ENCODE assay signal across 22 cellular contexts in genomic region chr7:149104214-149104613, GRCh38. TPM values are rescaled to one million over a fixed set of nuclear protein-coding genes. Genes with fewer than 3 reads are reported as not detected.
A peak's percentile ranks its signal among the peaks of the same experiment; 100 is the strongest.
DNase-seq lines count a peak whose midpoint lies in the region; ATAC-seq, FAIRE-seq and TF ChIP-seq lines count a peak whose summit lies in the region.
"Had no signal": no experiment of that assay in that cellular context is flagged by ENCODE, and none has a peak within 500 bp of the region (broad histone marks: within the 10 kb centered on the region; RNA-seq: fewer than 3 reads in every experiment).

No MANE protein-coding gene starts in this region.

- no peak overlapping the region for H2BK15ac ChIP-seq in neuronal stem cell (ENCODE audit: low read length)

- no peak overlapping the region for H3K14ac ChIP-seq in neuronal stem cell (ENCODE audit: low read length)

- no peaks in the 10 kb centered on the region for H3K79me1 ChIP-seq in neuronal stem cell (ENCODE audit: low read depth, low read length)

- no peaks in the 10 kb centered on the region for H3K79me2 ChIP-seq in K562 (ENCODE audit: control insufficient read depth, insufficient read depth, low read length)

- H3K23ac ChIP-seq in neuronal stem cell (ENCODE audit: low read depth, low read length, poor library complexity), result no peak overlapping the region

- no peak overlapping the region for H3K4me2 ChIP-seq in K562 (ENCODE audit: insufficient read depth, low read length)
- no peak overlapping the region for H3K4me2 ChIP-seq in neuronal stem cell (ENCODE audit: insufficient read depth, low read length, poor library complexity, severe bottlenecking)
- H3K4me2 ChIP-seq: A549 had no signal

- H4K8ac ChIP-seq in neuronal stem cell (ENCODE audit: low read depth, low read length), result peak overlapping the region; percentile 17

- no peak overlapping the region for H3K18ac ChIP-seq in neuronal stem cell (ENCODE audit: low read length)

- DNase-seq in cardiac septum (ENCODE audit: low spot score), result peak; percentile 62
- DNase-seq in Right ventricle myocardium superior, result no peak
- DNase-seq in K562 (ENCODE audit: extremely low read depth in 1 of 4, low spot score in 3 of 4), result no peak
- DNase-seq in neuronal stem cell (ENCODE audit: low spot score), result no peak
- DNase-seq in activated CD4-positive, alpha-beta T cell treated with anti-CD3 and anti-CD28 coated beads for 36 hours, result no peak
- no peak for DNase-seq in stimulated activated naive CD4-positive, alpha-beta T cell (lab: John Stamatoyannopoulos, UW)
- no peak for DNase-seq in thyroid gland
- DNase-seq: AML-193; Caco-2; Calu3; CD4-positive, alpha-beta T cell; CD8-positive, alpha-beta T cell; DMS79 treated with DMSO at 0.1 percent for 48 hours; GF-D8 had no signal

- H3K4ac ChIP-seq in neuronal stem cell (ENCODE audit: low read length), result no peak overlapping the region

- no peak for FAIRE-seq in K562 (lab: Jason Lieb, UNC)
- FAIRE-seq: A549, D721Med, G401.6, GM12891, GM19239 had no signal

- no peak for ATAC-seq in Right ventricle myocardium superior (ENCODE audit: poor library complexity)
- no peak for ATAC-seq in K562
- ATAC-seq in activated CD4-positive, alpha-beta T cell treated with anti-CD3 and anti-CD28 coated beads for 36 hours, result no peak
- ATAC-seq: CD8-positive, alpha-beta T cell had no signal

- 0 out of 4 replicates have a peak overlapping the region, but pooled peaks of 1 of the 2 experiments have one; percentile 8 for H3K9ac ChIP-seq in K562 (ENCODE audit: insufficient read depth in 1 of 2, low read depth in 2 of 2, low read length in 2 of 2)
- no peak overlapping the region for H3K9ac ChIP-seq in neuronal stem cell (ENCODE audit: low read depth, low read length, poor library complexity)

- no peak overlapping the region for H2AFZ ChIP-seq in K562 (ENCODE audit: low read depth, low read length)
- no peak overlapping the region for H2AFZ ChIP-seq in neuronal stem cell (ENCODE audit: low read length)

- H3K27ac Mint-ChIP-seq in activated CD4-positive, alpha-beta T cell treated with anti-CD3 and anti-CD28 coated beads for 36 hours, result no peak overlapping the region
- H3K27ac Mint-ChIP-seq: B cell; CD4-positive, alpha-beta T cell; CD8-positive, alpha-beta T cell had no signal

- H3K4me3 ChIP-seq in K562 (no peak overlapping the region), neuronal stem cell (ENCODE audit: low read length in 2 of 2) (no peak overlapping the region), thyroid gland (replicated peaks in 1 of 3) (no peak overlapping the region)
- H3K4me3 ChIP-seq: A549 had no signal

- 66% methylated on average over 35 of the region's 35 CpGs for WGBS in K562 (ENCODE audit: insufficient coverage, low coverage, missing lambda C conversion rate)
- no CpG with 5 or more reads among the region's 35 CpGs for WGBS in neuronal stem cell (ENCODE audit: extremely low coverage in 2 of 2, insufficient read length in 2 of 2, insufficient replicate concordance in 1 of 2), 2 donors
- 97 to 98% methylated on average over 35 of the region's 35 CpGs for WGBS in thyroid gland, 2 donors

- H4K20me1 ChIP-seq in K562 (replicated peaks; ENCODE audit: control insufficient read depth, insufficient read depth, low read length), result no peaks in the 10 kb centered on the region

- no peak overlapping the region for H2AK5ac ChIP-seq in neuronal stem cell (ENCODE audit: low read depth, low read length)

- in situ Hi-C loops in K562 (cut with MboI), result no loop called here

- no peaks in the 10 kb centered on the region for H3K9me3 Mint-ChIP-seq in activated CD4-positive, alpha-beta T cell treated with anti-CD3 and anti-CD28 coated beads for 36 hours (ENCODE audit: low read depth)
- H3K9me3 Mint-ChIP-seq: CD4-positive, alpha-beta T cell; CD8-positive, alpha-beta T cell had no signal

- H3K36me3 ChIP-seq in K562 (ENCODE audit: control insufficient read depth, insufficient read depth, low read length) (no peaks in the 10 kb centered on the region), neuronal stem cell (replicated peaks in 1 of 2; ENCODE audit: control insufficient read depth in 2 of 2, insufficient read depth in 2 of 2, low read length in 2 of 2) (peaks cover 5 to 17% of the 10 kb centered on the region in 2 donors), thyroid gland (peaks cover 0 to 13% of the 10 kb centered on the region in 2 donors)

- POLR2A ChIA-PET in K562 (lab: Yijun Ruan, JAX), result interaction anchor here (1.3 to 1.8 kb wide), 2 partner anchors 21 to 39 kb away, joined by 6 to 7 read pairs; partner anchors contain the start of gene ZNF425
- POLR2A ChIA-PET in activated CD4-positive, alpha-beta T cell treated with anti-CD3 and anti-CD28 coated beads for 36 hours (lab: Charles Lee), result no interaction called here

- no peak for TF ChIP-seq EP300 in K562 (IDR thresholded peaks at IDR 0.05; ENCODE audit: low read length)

- H3K27me3 ChIP-seq in K562 (ENCODE audit: control insufficient read depth in 2 of 2, insufficient read depth in 2 of 2, low read length in 2 of 2) (peaks cover 25 to 34% of the 10 kb centered on the region in 2 experiments), neuronal stem cell (ENCODE audit: control insufficient read depth in 3 of 3, insufficient read depth in 3 of 3, low read depth in 1 of 3, low read length in 3 of 3) (no peaks in the 10 kb centered on the region), thyroid gland (no peaks in the 10 kb centered on the region)

- H3K27ac ChIP-seq in K562 (ENCODE audit: extremely low read depth, low read depth, low read length) (no peak overlapping the region), neuronal stem cell (replicated peaks; ENCODE audit: low read length) (no peak overlapping the region), thyroid gland (no peak overlapping the region)
- H3K27ac ChIP-seq: 22Rv1, A549, C4-2B had no signal

- H3K4me3 Mint-ChIP-seq in activated CD4-positive, alpha-beta T cell treated with anti-CD3 and anti-CD28 coated beads for 36 hours, result no peak overlapping the region
- H3K4me3 Mint-ChIP-seq: B cell; CD4-positive, alpha-beta T cell; CD8-positive, alpha-beta T cell had no signal

- no peaks in the 10 kb centered on the region for H3K36me3 Mint-ChIP-seq in activated CD4-positive, alpha-beta T cell treated with anti-CD3 and anti-CD28 coated beads for 36 hours (ENCODE audit: low read depth)
- H3K36me3 Mint-ChIP-seq: CD8-positive, alpha-beta T cell had no signal

- H3K9me3 ChIP-seq in K562 (replicated peaks; ENCODE audit: control insufficient read depth, insufficient read depth, low read depth, low read length) (no peaks in the 10 kb centered on the region), neuronal stem cell (replicated peaks in 1 of 2; ENCODE audit: control insufficient read depth in 2 of 2, insufficient read depth in 1 of 2, low read depth in 1 of 2, low read length in 2 of 2) (no peaks in the 10 kb centered on the region), thyroid gland (no peaks in the 10 kb centered on the region)
- H3K9me3 ChIP-seq: A549, Caco-2 had no signal

- CTCF ChIA-PET in K562 (lab: Yijun Ruan, JAX; ENCODE audit: low intra/inter-chr PET ratio), result no interaction called here
- CTCF ChIA-PET in activated CD4-positive, alpha-beta T cell treated with anti-CD3 and anti-CD28 coated beads for 36 hours (lab: Charles Lee), result no interaction called here

- no peak overlapping the region for H2BK12ac ChIP-seq in neuronal stem cell (ENCODE audit: low read length)

- H3K4me1 ChIP-seq in K562 (replicated peaks in 1 of 2; ENCODE audit: control insufficient read depth in 2 of 2, insufficient read depth in 2 of 2, low read length in 2 of 2) (peaks cover 0 to 10% of the 10 kb centered on the region in 2 experiments; a peak in 2 of 5 replicates), neuronal stem cell (ENCODE audit: control insufficient read depth in 2 of 2, insufficient read depth in 1 of 2, low read depth in 1 of 2, low read length in 2 of 2) (no peaks in the 10 kb centered on the region), thyroid gland (no peaks in the 10 kb centered on the region)
- H3K4me1 ChIP-seq: A549, Caco-2 had no signal

- BruUV-seq in K562 (replicated peaks; lab: Mats Ljungman, UMichigan), result no TSS peak

- TF ChIP-seq RAD21 in K562 (CRISPR knock-in tag; conservative IDR thresholded peaks at IDR 0.05 in 1 of 2, IDR thresholded peaks at IDR 0.05 in 1 of 2), result no peak

- H2BK5ac ChIP-seq in neuronal stem cell (ENCODE audit: low read length), result no peak overlapping the region

- TF ChIP-seq POLR2A in K562 (conservative IDR thresholded peaks at IDR 0.05) (no peak), thyroid gland (IDR thresholded peaks at IDR 0.05) (no peak)

- H3K27me3 Mint-ChIP-seq in activated CD4-positive, alpha-beta T cell treated with anti-CD3 and anti-CD28 coated beads for 36 hours, result no peaks in the 10 kb centered on the region
- H3K27me3 Mint-ChIP-seq: B cell; CD4-positive, alpha-beta T cell had no signal

- no peak overlapping the region for H2BK120ac ChIP-seq in neuronal stem cell (ENCODE audit: low read depth, low read length)

- H4K91ac ChIP-seq in neuronal stem cell (ENCODE audit: low read depth, low read length, poor library complexity), result no peak overlapping the region

- intact Hi-C loops in cardiac septum (cut with DNase I), result no loop called here
- intact Hi-C loops in Right ventricle myocardium superior (cut with DNase I), result no loop called here
- intact Hi-C loops in K562 (cut with micrococcal nuclease), result no loop called here
- intact Hi-C loops in activated CD4-positive, alpha-beta T cell treated with anti-CD3 and anti-CD28 coated beads for 36 hours (cut with DNase I, micrococcal nuclease), result no loop called here
- intact Hi-C loops in thyroid gland (cut with DNase I), result no loop called here

- H3K9me1 ChIP-seq in K562 (ENCODE audit: control insufficient read depth, insufficient read depth, low read length), result no peaks in the 10 kb centered on the region

- TF ChIP-seq CTCF in K562 (IDR thresholded peaks at IDR 0.05 in 2 of 3, conservative IDR thresholded peaks at IDR 0.05 in 1 of 3; ENCODE audit: insufficient read depth in 2 of 3, low read depth in 1 of 3, low read length in 3 of 3) (no peak), thyroid gland (IDR thresholded peaks at IDR 0.05) (no peak)

- peaks cover 5% of the 10 kb centered on the region for H3K4me1 Mint-ChIP-seq in activated CD4-positive, alpha-beta T cell treated with anti-CD3 and anti-CD28 coated beads for 36 hours
- H3K4me1 Mint-ChIP-seq: B cell had no signal

RNA-seq across cellular contexts. Expression of gene ZNF786, which starts 13.7 kb away (rescaled TPM):
- 3.0 TPM for total RNA-seq in cardiac septum
- total RNA-seq in Right ventricle myocardium superior, result 2.3 TPM
- 6.3 and 10.7 TPM in 2 replicates for total RNA-seq in K562 (2011; cell fraction: chromatin; rRNA removed; ENCODE audit: low replicate concordance)
- total RNA-seq in K562 (2011; cell fraction: nucleolus; rRNA removed), result 6.3 and 9.2 TPM in 2 replicates
- 4.2 and 5.9 TPM in 2 replicates for total RNA-seq in K562 (2011; cell fraction: nucleoplasm; rRNA removed)
- total RNA-seq in K562 (2014; rRNA removed), result 5.4 and 5.6 TPM in 2 replicates
- 1.8 and 2.2 TPM in 2 replicates for total RNA-seq in K562 (2014; rRNA removed; fragmentation: Illumina TruSeq; extraction: Trizol)
- total RNA-seq in K562 (2015; rRNA removed; fragmentation: Illumina TruSeq; extraction: Trizol), result 3.6 and 3.9 TPM in 2 replicates
- 4.0 and 4.6 TPM in 2 replicates for total RNA-seq in K562 (2021)
- 2.6 and 3.0 TPM in 2 replicates for polyA plus RNA-seq in K562 (2011; rRNA removed)
- polyA plus RNA-seq in K562 (2011; cell fraction: cytosol; rRNA removed), result 2.4 and 5.0 TPM in 2 replicates
- polyA plus RNA-seq in K562 (2011; cell fraction: nucleus; rRNA removed), result 2.1 and 4.0 TPM in 2 replicates
- 2.8 TPM in 2 replicates for polyA plus RNA-seq in K562 (2012)
- polyA plus RNA-seq in K562 (2014; fragmentation: Illumina TruSeq; extraction: Trizol), result 2.3 and 2.9 TPM in 2 replicates
- polyA plus RNA-seq in K562 (2014; fragmentation: Nextera tagmentation; extraction: Ambion mirVana), result under 1 TPM; 0.31 to 0.49 TPM
- polyA plus RNA-seq in K562 (2014; rRNA removed), result 3.1 and 3.2 TPM in 2 replicates
- 4.5 and 5.3 TPM in 2 replicates for polyA minus RNA-seq in K562 (2011; rRNA and poly(A)+ RNA removed)
- 4.0 and 4.7 TPM in 2 replicates for polyA minus RNA-seq in K562 (2011; cell fraction: cytosol; rRNA and poly(A)+ RNA removed)
- polyA minus RNA-seq in K562 (2011; cell fraction: nucleus; rRNA and poly(A)+ RNA removed), result 4.2 and 5.1 TPM in 2 replicates
- polyA plus RNA-seq in neuronal stem cell (2013, experiment 1 of 2), result 6.2 TPM
- 6.4 TPM for polyA plus RNA-seq in neuronal stem cell (2013, experiment 2 of 2)
- total RNA-seq in activated CD4-positive, alpha-beta T cell treated with anti-CD3 and anti-CD28 coated beads for 36 hours, result 1 to 10 TPM; 4.4 to 4.8 TPM
- total RNA-seq in thyroid gland, result 10 to 100 TPM in 2 of 4 donors, 1 to 10 TPM in 2; 6.6 to 12.1 (median 10.7) TPM

RNA-seq across cellular contexts. Expression of gene ZNF425, which starts 21.9 kb away (rescaled TPM):
- total RNA-seq in cardiac septum (0.78 TPM), Right ventricle myocardium superior (0.38 TPM), K562 (2014; rRNA removed) (0.37 and 0.59 TPM in 2 replicates), K562 (2014; rRNA removed; fragmentation: Illumina TruSeq; extraction: Trizol) (0.36 and 0.48 TPM in 2 replicates), K562 (2015; rRNA removed; fragmentation: Illumina TruSeq; extraction: Trizol) (0.80 and 0.87 TPM in 2 replicates), K562 (2021) (0.49 and 0.66 TPM in 2 replicates), thyroid gland (10 to 100 TPM in 1 of 4 donors, 1 to 10 TPM in 3; 3.3 to 12.8 (median 3.7) TPM)
- total RNA-seq in K562 (2011; cell fraction: chromatin; rRNA removed; ENCODE audit: low replicate concordance), result 0.62 and 1.0 TPM in 2 replicates
- 0.50 and 0.66 TPM in 2 replicates for total RNA-seq in K562 (2011; cell fraction: nucleolus; rRNA removed)
- 0.66 TPM in 1 of 2 replicates, not detected in the other for total RNA-seq in K562 (2011; cell fraction: nucleoplasm; rRNA removed)
- polyA plus RNA-seq in K562 (2011; rRNA removed) (0.54 and 0.79 TPM in 2 replicates), K562 (2014; fragmentation: Illumina TruSeq; extraction: Trizol) (0.36 and 0.83 TPM in 2 replicates), K562 (2014; fragmentation: Nextera tagmentation; extraction: Ambion mirVana) (under 1 TPM; 0.03 to 0.31 TPM), K562 (2014; rRNA removed) (0.65 and 0.89 TPM in 2 replicates)
- 0.57 and 0.91 TPM in 2 replicates for polyA plus RNA-seq in K562 (2011; cell fraction: cytosol; rRNA removed)
- polyA plus RNA-seq in K562 (2011; cell fraction: nucleus; rRNA removed), result 0.20 and 0.22 TPM in 2 replicates
- polyA plus RNA-seq in K562 (2012), result 0.57 and 0.79 TPM in 2 replicates
- polyA minus RNA-seq in K562 (2011; rRNA and poly(A)+ RNA removed), result 0.49 and 1.3 TPM in 2 replicates
- 1.5 TPM in 1 of 2 replicates, not detected in the other for polyA minus RNA-seq in K562 (2011; cell fraction: cytosol; rRNA and poly(A)+ RNA removed)
- polyA minus RNA-seq in K562 (2011; cell fraction: nucleus; rRNA and poly(A)+ RNA removed), result 0.56 and 0.94 TPM in 2 replicates
- 3.2 TPM for polyA plus RNA-seq in neuronal stem cell (2013, experiment 1 of 2)
- 2.7 TPM for polyA plus RNA-seq in neuronal stem cell (2013, experiment 2 of 2)
- total RNA-seq in activated CD4-positive, alpha-beta T cell treated with anti-CD3 and anti-CD28 coated beads for 36 hours, result under 1 TPM; 0.43 to 0.95 TPM

RNA-seq across cellular contexts. Expression of gene ZNF398, which starts 43.0 kb away (rescaled TPM):
- total RNA-seq in cardiac septum (7.4 TPM), Right ventricle myocardium superior (6.3 TPM), K562 (2014; rRNA removed) (10.4 and 15.0 TPM in 2 replicates), K562 (2014; rRNA removed; fragmentation: Illumina TruSeq; extraction: Trizol) (10.8 and 12.3 TPM in 2 replicates), K562 (2015; rRNA removed; fragmentation: Illumina TruSeq; extraction: Trizol) (14.3 and 14.7 TPM in 2 replicates), K562 (2021) (17.1 and 18.6 TPM in 2 replicates), thyroid gland (10 to 100 TPM; 19.6 to 29.9 (median 23.0) TPM)
- total RNA-seq in K562 (2011; cell fraction: chromatin; rRNA removed; ENCODE audit: low replicate concordance), result 26.1 and 33.2 TPM in 2 replicates
- 19.9 and 24.3 TPM in 2 replicates for total RNA-seq in K562 (2011; cell fraction: nucleolus; rRNA removed)
- 23.0 and 28.4 TPM in 2 replicates for total RNA-seq in K562 (2011; cell fraction: nucleoplasm; rRNA removed)
- polyA plus RNA-seq in K562 (2011; rRNA removed) (8.2 and 14.7 TPM in 2 replicates), K562 (2014; fragmentation: Illumina TruSeq; extraction: Trizol) (10.8 and 10.9 TPM in 2 replicates), K562 (2014; fragmentation: Nextera tagmentation; extraction: Ambion mirVana) (1 to 10 TPM; 4.0 to 4.4 TPM), K562 (2014; rRNA removed) (8.2 and 8.8 TPM in 2 replicates)
- polyA plus RNA-seq in K562 (2011; cell fraction: cytosol; rRNA removed), result 11.3 and 15.9 TPM in 2 replicates
- 16.7 and 19.8 TPM in 2 replicates for polyA plus RNA-seq in K562 (2011; cell fraction: nucleus; rRNA removed)
- polyA plus RNA-seq in K562 (2012), result 9.9 and 10.0 TPM in 2 replicates
- polyA minus RNA-seq in K562 (2011; rRNA and poly(A)+ RNA removed), result 19.2 and 27.6 TPM in 2 replicates
- polyA minus RNA-seq in K562 (2011; cell fraction: cytosol; rRNA and poly(A)+ RNA removed), result 13.0 and 15.8 TPM in 2 replicates
- 17.2 and 25.7 TPM in 2 replicates for polyA minus RNA-seq in K562 (2011; cell fraction: nucleus; rRNA and poly(A)+ RNA removed)
- 6.5 TPM for polyA plus RNA-seq in neuronal stem cell (2013, experiment 1 of 2)
- polyA plus RNA-seq in neuronal stem cell (2013, experiment 2 of 2), result 6.4 TPM
- 10 to 100 TPM in 1 of 2 experiments, 1 to 10 TPM in 1; 9.6 to 10.5 TPM for total RNA-seq in activated CD4-positive, alpha-beta T cell treated with anti-CD3 and anti-CD28 coated beads for 36 hours
